Comparison of ENCODE assay signal across 26 cellular contexts in genomic region chr14:30977752-30978151, GRCh38.
"Had no signal": no experiment of that assay in that cellular context is flagged by ENCODE, and none has a peak within 500 bp of the region (broad histone marks: within the 10 kb centered on the region; RNA-seq: fewer than 3 reads in every experiment).

No MANE protein-coding gene starts in this region.

- H3K27ac ChIP-seq: ascending aorta, cardiac muscle cell, SJCRH30, SK-N-MC had no signal

- H3K9me3 ChIP-seq: ascending aorta, MG63 had no signal

- H3K27me3 Mint-ChIP-seq: activated CD4-positive, alpha-beta T cell treated with anti-CD3 and anti-CD28 coated beads, Interleukin-2, amount 10 ng/mL, durations not matched to agents 24 days and 14 days; activated CD8-positive, alpha-beta T cell treated with anti-CD3 and anti-CD28 coated beads for 36 hours; activated naive CD4-positive, alpha-beta T cell treated with anti-CD3 and anti-CD28 coated beads, Interleukin-2, amount 50 U/mL, for 24 hours; activated naive CD8-positive, alpha-beta T cell treated with anti-CD3 and anti-CD28 coated beads, Interleukin-2, amount 10 ng/mL, durations not matched to agents 7 days and 5 days; activated T-helper 17 cell treated with anti-CD3 and anti-CD28 coated beads, Interleukin-2, amount 50 U/mL, for 72 hours had no signal

- ATAC-seq: activated CD8-positive, alpha-beta T cell treated with anti-CD3 and anti-CD28 coated beads for 36 hours; activated T-cell treated with anti-CD3 and anti-CD28 coated beads, Interleukin-2, amount 50 U/mL, for 4 hours; activated T-helper 17 cell treated with anti-CD3 and anti-CD28 coated beads, Interleukin-2, amount 50 U/mL, for 72 hours; Panc1 had no signal

- H3K4me1 ChIP-seq: SJCRH30 had no signal

- DNase-seq: activated CD4-positive, alpha-beta T cell treated with anti-CD3 and anti-CD28 coated beads, Interleukin-2, amount 10 ng/mL, durations not matched to agents 24 days and 14 days; activated CD4-positive, alpha-beta T cell treated with anti-CD3 and anti-CD28 coated beads, Interleukin-2, amount 50 U/mL, for 4 hours; activated CD8-positive, alpha-beta T cell treated with anti-CD3 and anti-CD28 coated beads for 36 hours; activated gamma-delta T cell; activated naive CD4-positive, alpha-beta T cell treated with Interleukin-2 at 50 U/mL for 16 hours; activated naive CD8-positive, alpha-beta T cell treated with anti-CD3 and anti-CD28 coated beads, Interleukin-2, amount 10 ng/mL, durations not matched to agents 7 days and 5 days; activated T-cell treated with anti-CD3 and anti-CD28 coated beads, Interleukin-2, amount 50 U/mL, for 4 hours; amygdala; Kasumi-1; MG63; MV-4-11; NCI-H1092; NCI-H1436 treated with DMSO at 0.1 percent for 48 hours; NCI-H1694 treated with DMSO at 0.1 percent for 48 hours; NCI-H2029; NCI-H345; NCI-H524 treated with DMSO at 0.1 percent for 48 hours; SHP77; SJCRH30 had no signal

- H3K27ac Mint-ChIP-seq: activated CD4-positive, alpha-beta T cell treated with anti-CD3 and anti-CD28 coated beads, Interleukin-2, amount 10 ng/mL, durations not matched to agents 24 days and 14 days; activated CD8-positive, alpha-beta T cell treated with anti-CD3 and anti-CD28 coated beads for 36 hours; activated naive CD4-positive, alpha-beta T cell treated with anti-CD3 and anti-CD28 coated beads, Interleukin-2, amount 50 U/mL, for 24 hours; activated naive CD8-positive, alpha-beta T cell treated with anti-CD3 and anti-CD28 coated beads, Interleukin-2, amount 10 ng/mL, durations not matched to agents 7 days and 5 days; activated T-helper 17 cell treated with anti-CD3 and anti-CD28 coated beads, Interleukin-2, amount 50 U/mL, for 72 hours; T-helper 2 cell treated with Interferon-gamma antibody and Interleukin-4, amounts not matched to agents 5 μg/mL and 100 μg/mL, for 36 hours had no signal

- H3K4me3 Mint-ChIP-seq: activated CD4-positive, alpha-beta T cell treated with anti-CD3 and anti-CD28 coated beads, Interleukin-2, amount 10 ng/mL, durations not matched to agents 24 days and 14 days; activated CD8-positive, alpha-beta T cell treated with anti-CD3 and anti-CD28 coated beads for 36 hours; activated naive CD4-positive, alpha-beta T cell treated with anti-CD3 and anti-CD28 coated beads, Interleukin-2, amount 50 U/mL, for 24 hours; activated naive CD8-positive, alpha-beta T cell treated with anti-CD3 and anti-CD28 coated beads, Interleukin-2, amount 10 ng/mL, durations not matched to agents 7 days and 5 days; activated T-cell treated with anti-CD3 and anti-CD28 coated beads, Interleukin-2, amount 50 U/mL, for 4 hours; activated T-helper 17 cell treated with anti-CD3 and anti-CD28 coated beads, Interleukin-2, amount 50 U/mL, for 72 hours; T-helper 2 cell treated with Interferon-gamma antibody and Interleukin-4, amounts not matched to agents 5 μg/mL and 100 μg/mL, for 36 hours had no signal

- H3K4me3 ChIP-seq: ascending aorta, cardiac muscle cell, MG63, SJCRH30, SK-N-MC had no signal

- H3K36me3 ChIP-seq: ascending aorta, cardiac muscle cell, MG63, SJCRH30 had no signal

- H3K9me3 Mint-ChIP-seq: activated CD4-positive, alpha-beta T cell treated with anti-CD3 and anti-CD28 coated beads, Interleukin-2, amount 10 ng/mL, durations not matched to agents 24 days and 14 days; activated CD8-positive, alpha-beta T cell treated with anti-CD3 and anti-CD28 coated beads for 36 hours; activated naive CD4-positive, alpha-beta T cell treated with anti-CD3 and anti-CD28 coated beads, Interleukin-2, amount 50 U/mL, for 24 hours; activated T-cell treated with anti-CD3 and anti-CD28 coated beads, Interleukin-2, amount 50 U/mL, for 4 hours; activated T-helper 17 cell treated with anti-CD3 and anti-CD28 coated beads, Interleukin-2, amount 50 U/mL, for 72 hours; T-helper 2 cell treated with Interferon-gamma antibody and Interleukin-4, amounts not matched to agents 5 μg/mL and 100 μg/mL, for 36 hours had no signal

- H3K27me3 ChIP-seq: ascending aorta, cardiac muscle cell, MG63, SJCRH30 had no signal
